In the genomic region with DNA sequence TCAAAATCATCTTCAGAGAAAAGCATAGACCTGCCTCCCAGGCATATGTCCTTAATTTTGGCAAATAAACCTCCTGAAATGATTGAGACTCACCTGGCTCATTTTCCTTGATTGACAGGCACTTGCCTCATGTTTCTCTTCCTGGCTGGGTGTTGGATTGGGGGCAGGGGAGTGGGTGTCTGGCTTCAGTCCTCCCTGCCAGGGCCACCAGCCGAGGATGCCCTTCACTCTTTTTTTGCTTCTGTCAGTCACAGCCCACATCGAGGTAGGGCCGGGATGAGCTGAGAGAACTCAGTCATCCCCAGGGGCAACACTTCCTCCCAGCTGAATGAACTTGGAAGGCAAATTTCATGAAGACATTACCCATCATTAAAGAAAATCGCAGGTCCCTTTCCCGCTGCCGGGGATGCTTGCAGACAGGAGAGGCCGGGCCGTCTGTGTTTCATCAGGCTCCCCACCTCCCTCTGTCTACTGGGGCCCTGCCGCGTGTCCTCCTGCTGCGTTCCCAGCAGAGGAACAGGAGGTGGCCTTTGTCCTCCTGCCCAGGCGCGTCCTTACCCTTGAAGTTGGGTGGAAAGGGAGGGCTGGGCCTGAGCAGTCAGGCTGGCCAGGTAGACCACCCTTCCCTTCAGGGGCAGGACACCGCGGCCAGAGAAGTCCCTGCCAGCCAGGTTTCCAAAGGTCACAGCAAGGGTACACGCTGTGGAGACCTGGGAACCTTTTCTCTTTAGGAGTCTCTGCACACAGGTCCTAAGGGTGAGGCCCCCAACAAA, we compare ENCODE assay signal across 1 cellular context.
TF ChIP-seq lines count a peak whose summit lies in the region.

No MANE protein-coding gene starts in this region.

TF ChIP-seq in HepG2, 621 proteins besides CTCF, POLR2A, EP300 and RAD21 (continued from another document and continues in another):
- TF ChIP-seq, protein P1, sequence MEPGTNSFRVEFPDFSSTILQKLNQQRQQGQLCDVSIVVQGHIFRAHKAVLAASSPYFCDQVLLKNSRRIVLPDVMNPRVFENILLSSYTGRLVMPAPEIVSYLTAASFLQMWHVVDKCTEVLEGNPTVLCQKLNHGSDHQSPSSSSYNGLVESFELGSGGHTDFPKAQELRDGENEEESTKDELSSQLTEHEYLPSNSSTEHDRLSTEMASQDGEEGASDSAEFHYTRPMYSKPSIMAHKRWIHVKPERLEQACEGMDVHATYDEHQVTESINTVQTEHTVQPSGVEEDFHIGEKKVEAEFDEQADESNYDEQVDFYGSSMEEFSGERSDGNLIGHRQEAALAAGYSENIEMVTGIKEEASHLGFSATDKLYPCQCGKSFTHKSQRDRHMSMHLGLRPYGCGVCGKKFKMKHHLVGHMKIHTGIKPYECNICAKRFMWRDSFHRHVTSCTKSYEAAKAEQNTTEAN (CRISPR knock-in tag; conservative IDR thresholded peaks at IDR 0.05), result no peak
- TF ChIP-seq ATF7-NPFF (CRISPR knock-in tag; IDR thresholded peaks at IDR 0.05; ENCODE audit: low read depth), result peak; percentile 63; the same call in 1 of the 2 replicates
- no peak for TF ChIP-seq ZNF607 (CRISPR knock-in tag; IDR thresholded peaks at IDR 0.05; ENCODE audit: borderline replicate concordance)
- TF ChIP-seq MAZ (IDR thresholded peaks at IDR 0.05; ENCODE audit: borderline replicate concordance, low read depth, low read length), result no peak
- no peak for TF ChIP-seq MAZ (CRISPR knock-in tag; IDR thresholded peaks at IDR 0.05; ENCODE audit: low read depth)
- TF ChIP-seq, protein P2, sequence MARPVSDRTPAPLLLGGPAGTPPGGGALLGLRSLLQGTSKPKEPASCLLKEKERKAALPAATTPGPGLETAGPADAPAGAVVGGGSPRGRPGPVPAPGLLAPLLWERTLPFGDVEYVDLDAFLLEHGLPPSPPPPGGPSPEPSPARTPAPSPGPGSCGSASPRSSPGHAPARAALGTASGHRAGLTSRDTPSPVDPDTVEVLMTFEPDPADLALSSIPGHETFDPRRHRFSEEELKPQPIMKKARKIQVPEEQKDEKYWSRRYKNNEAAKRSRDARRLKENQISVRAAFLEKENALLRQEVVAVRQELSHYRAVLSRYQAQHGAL (CRISPR knock-in tag; IDR thresholded peaks at IDR 0.05; ENCODE audit: not compliant biosample characterization), result no peak
- TF ChIP-seq, protein P3, sequence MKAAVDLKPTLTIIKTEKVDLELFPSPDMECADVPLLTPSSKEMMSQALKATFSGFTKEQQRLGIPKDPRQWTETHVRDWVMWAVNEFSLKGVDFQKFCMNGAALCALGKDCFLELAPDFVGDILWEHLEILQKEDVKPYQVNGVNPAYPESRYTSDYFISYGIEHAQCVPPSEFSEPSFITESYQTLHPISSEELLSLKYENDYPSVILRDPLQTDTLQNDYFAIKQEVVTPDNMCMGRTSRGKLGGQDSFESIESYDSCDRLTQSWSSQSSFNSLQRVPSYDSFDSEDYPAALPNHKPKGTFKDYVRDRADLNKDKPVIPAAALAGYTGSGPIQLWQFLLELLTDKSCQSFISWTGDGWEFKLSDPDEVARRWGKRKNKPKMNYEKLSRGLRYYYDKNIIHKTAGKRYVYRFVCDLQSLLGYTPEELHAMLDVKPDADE (CRISPR knock-in tag; IDR thresholded peaks at IDR 0.05), result no peak
- TF ChIP-seq, protein P4, sequence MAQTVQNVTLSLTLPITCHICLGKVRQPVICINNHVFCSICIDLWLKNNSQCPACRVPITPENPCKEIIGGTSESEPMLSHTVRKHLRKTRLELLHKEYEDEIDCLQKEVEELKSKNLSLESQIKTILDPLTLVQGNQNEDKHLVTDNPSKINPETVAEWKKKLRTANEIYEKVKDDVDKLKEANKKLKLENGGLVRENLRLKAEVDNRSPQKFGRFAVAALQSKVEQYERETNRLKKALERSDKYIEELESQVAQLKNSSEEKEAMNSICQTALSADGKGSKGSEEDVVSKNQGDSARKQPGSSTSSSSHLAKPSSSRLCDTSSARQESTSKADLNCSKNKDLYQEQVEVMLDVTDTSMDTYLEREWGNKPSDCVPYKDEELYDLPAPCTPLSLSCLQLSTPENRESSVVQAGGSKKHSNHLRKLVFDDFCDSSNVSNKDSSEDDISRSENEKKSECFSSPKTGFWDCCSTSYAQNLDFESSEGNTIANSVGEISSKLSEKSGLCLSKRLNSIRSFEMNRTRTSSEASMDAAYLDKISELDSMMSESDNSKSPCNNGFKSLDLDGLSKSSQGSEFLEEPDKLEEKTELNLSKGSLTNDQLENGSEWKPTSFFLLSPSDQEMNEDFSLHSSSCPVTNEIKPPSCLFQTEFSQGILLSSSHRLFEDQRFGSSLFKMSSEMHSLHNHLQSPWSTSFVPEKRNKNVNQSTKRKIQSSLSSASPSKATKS (CRISPR knock-in tag; IDR thresholded peaks at IDR 0.05), result no peak
- TF ChIP-seq ZNF737 (CRISPR knock-in tag; IDR thresholded peaks at IDR 0.05; ENCODE audit: borderline replicate concordance), result no peak; the same call in 1 of the 2 replicates
- peak; percentile 9; the same call in 1 of the 2 replicates for TF ChIP-seq RBAK (CRISPR knock-in tag; IDR thresholded peaks at IDR 0.05)
- TF ChIP-seq, protein P5, sequence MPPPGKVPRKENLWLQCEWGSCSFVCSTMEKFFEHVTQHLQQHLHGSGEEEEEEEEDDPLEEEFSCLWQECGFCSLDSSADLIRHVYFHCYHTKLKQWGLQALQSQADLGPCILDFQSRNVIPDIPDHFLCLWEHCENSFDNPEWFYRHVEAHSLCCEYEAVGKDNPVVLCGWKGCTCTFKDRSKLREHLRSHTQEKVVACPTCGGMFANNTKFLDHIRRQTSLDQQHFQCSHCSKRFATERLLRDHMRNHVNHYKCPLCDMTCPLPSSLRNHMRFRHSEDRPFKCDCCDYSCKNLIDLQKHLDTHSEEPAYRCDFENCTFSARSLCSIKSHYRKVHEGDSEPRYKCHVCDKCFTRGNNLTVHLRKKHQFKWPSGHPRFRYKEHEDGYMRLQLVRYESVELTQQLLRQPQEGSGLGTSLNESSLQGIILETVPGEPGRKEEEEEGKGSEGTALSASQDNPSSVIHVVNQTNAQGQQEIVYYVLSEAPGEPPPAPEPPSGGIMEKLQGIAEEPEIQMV (CRISPR knock-in tag; IDR thresholded peaks at IDR 0.05; ENCODE audit: low read depth), result no peak
- TF ChIP-seq, protein P6, sequence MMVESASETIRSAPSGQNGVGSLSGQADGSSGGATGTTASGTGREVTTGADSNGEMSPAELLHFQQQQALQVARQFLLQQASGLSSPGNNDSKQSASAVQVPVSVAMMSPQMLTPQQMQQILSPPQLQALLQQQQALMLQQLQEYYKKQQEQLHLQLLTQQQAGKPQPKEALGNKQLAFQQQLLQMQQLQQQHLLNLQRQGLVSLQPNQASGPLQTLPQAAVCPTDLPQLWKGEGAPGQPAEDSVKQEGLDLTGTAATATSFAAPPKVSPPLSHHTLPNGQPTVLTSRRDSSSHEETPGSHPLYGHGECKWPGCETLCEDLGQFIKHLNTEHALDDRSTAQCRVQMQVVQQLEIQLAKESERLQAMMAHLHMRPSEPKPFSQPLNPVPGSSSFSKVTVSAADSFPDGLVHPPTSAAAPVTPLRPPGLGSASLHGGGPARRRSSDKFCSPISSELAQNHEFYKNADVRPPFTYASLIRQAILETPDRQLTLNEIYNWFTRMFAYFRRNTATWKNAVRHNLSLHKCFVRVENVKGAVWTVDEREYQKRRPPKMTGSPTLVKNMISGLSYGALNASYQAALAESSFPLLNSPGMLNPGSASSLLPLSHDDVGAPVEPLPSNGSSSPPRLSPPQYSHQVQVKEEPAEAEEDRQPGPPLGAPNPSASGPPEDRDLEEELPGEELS (CRISPR knock-in tag; IDR thresholded peaks at IDR 0.05), result peak; percentile 54
- no peak for TF ChIP-seq KLF9 (CRISPR knock-in tag; IDR thresholded peaks at IDR 0.05; ENCODE audit: low read depth)
- TF ChIP-seq ZNF510 (CRISPR knock-in tag; IDR thresholded peaks at IDR 0.05; ENCODE audit: low read depth), result no peak
- 0 out of 2 replicates have a peak, but pooled peaks have one; percentile 51 for TF ChIP-seq THAP11 (CRISPR knock-in tag; IDR thresholded peaks at IDR 0.05)
- TF ChIP-seq PHF20 (CRISPR knock-in tag; IDR thresholded peaks at IDR 0.05), result no peak
- TF ChIP-seq ARNT2 (CRISPR knock-in tag; IDR thresholded peaks at IDR 0.05; ENCODE audit: low read depth), result 0 out of 2 replicates have a peak, but pooled peaks have one; percentile 11
- peak; percentile 45 for TF ChIP-seq ASH2L (IDR thresholded peaks at IDR 0.05; ENCODE audit: insufficient read length, low read depth, low read length)
- TF ChIP-seq ZNF850 (CRISPR knock-in tag; conservative IDR thresholded peaks at IDR 0.05), result no peak
- TF ChIP-seq PRPF4 (IDR thresholded peaks at IDR 0.05; ENCODE audit: low read depth, low read length, poor library complexity, severe bottlenecking), result no peak
- TF ChIP-seq MAF1 (CRISPR knock-in tag; IDR thresholded peaks at IDR 0.05; ENCODE audit: borderline replicate concordance), result no peak
- no peak for TF ChIP-seq SRSF9 (IDR thresholded peaks at IDR 0.05; ENCODE audit: borderline replicate concordance, insufficient read depth, low read depth, low read length, poor library complexity, severe bottlenecking)
- TF ChIP-seq PPARG (CRISPR knock-in tag; conservative IDR thresholded peaks at IDR 0.05), result peak; percentile 83
- TF ChIP-seq HOXA7 (CRISPR knock-in tag; IDR thresholded peaks at IDR 0.05), result no peak
- TF ChIP-seq ZNF75D (CRISPR knock-in tag; IDR thresholded peaks at IDR 0.05; ENCODE audit: borderline replicate concordance), result no peak
- TF ChIP-seq RXRB (CRISPR knock-in tag; IDR thresholded peaks at IDR 0.05; ENCODE audit: borderline replicate concordance), result peak; percentile 88
- peak; percentile 77 for TF ChIP-seq HOXD1 (CRISPR knock-in tag; IDR thresholded peaks at IDR 0.05)
- TF ChIP-seq, protein P7, sequence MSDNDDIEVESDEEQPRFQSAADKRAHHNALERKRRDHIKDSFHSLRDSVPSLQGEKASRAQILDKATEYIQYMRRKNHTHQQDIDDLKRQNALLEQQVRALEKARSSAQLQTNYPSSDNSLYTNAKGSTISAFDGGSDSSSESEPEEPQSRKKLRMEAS (IDR thresholded peaks at IDR 0.05), result peak; percentile 85
- no peak for TF ChIP-seq ZBTB3 (CRISPR knock-in tag; IDR thresholded peaks at IDR 0.05; ENCODE audit: borderline replicate concordance, low read depth)
- TF ChIP-seq KLF12 (CRISPR knock-in tag; IDR thresholded peaks at IDR 0.05; ENCODE audit: borderline replicate concordance), result 0 out of 2 replicates have a peak, but pooled peaks have one; percentile 47
- TF ChIP-seq, protein P8, sequence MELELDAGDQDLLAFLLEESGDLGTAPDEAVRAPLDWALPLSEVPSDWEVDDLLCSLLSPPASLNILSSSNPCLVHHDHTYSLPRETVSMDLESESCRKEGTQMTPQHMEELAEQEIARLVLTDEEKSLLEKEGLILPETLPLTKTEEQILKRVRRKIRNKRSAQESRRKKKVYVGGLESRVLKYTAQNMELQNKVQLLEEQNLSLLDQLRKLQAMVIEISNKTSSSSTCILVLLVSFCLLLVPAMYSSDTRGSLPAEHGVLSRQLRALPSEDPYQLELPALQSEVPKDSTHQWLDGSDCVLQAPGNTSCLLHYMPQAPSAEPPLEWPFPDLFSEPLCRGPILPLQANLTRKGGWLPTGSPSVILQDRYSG (CRISPR knock-in tag; IDR thresholded peaks at IDR 0.05), result no peak
- peak; percentile 54; the same call in 1 of the 2 replicates for TF ChIP-seq SMAD1 (CRISPR knock-in tag; IDR thresholded peaks at IDR 0.05; ENCODE audit: borderline replicate concordance, low read depth)
- TF ChIP-seq ZMYM3 (CRISPR knock-in tag; IDR thresholded peaks at IDR 0.05), result peak; percentile 60; the same call in 1 of the 2 replicates
- TF ChIP-seq, protein P9, sequence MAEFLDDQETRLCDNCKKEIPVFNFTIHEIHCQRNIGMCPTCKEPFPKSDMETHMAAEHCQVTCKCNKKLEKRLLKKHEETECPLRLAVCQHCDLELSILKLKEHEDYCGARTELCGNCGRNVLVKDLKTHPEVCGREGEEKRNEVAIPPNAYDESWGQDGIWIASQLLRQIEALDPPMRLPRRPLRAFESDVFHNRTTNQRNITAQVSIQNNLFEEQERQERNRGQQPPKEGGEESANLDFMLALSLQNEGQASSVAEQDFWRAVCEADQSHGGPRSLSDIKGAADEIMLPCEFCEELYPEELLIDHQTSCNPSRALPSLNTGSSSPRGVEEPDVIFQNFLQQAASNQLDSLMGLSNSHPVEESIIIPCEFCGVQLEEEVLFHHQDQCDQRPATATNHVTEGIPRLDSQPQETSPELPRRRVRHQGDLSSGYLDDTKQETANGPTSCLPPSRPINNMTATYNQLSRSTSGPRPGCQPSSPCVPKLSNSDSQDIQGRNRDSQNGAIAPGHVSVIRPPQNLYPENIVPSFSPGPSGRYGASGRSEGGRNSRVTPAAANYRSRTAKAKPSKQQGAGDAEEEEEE (CRISPR knock-in tag; IDR thresholded peaks at IDR 0.05; ENCODE audit: borderline replicate concordance), result no peak
- no peak for TF ChIP-seq POLR2AphosphoS2 (IDR thresholded peaks at IDR 0.05; ENCODE audit: low read depth, low read length)
- peak; percentile 54; the same call in 1 of the 2 replicates for TF ChIP-seq DNMT1 (CRISPR knock-in tag; IDR thresholded peaks at IDR 0.05)
- no peak for TF ChIP-seq RARG (CRISPR knock-in tag; IDR thresholded peaks at IDR 0.05; ENCODE audit: low read depth)
- TF ChIP-seq, protein P10, sequence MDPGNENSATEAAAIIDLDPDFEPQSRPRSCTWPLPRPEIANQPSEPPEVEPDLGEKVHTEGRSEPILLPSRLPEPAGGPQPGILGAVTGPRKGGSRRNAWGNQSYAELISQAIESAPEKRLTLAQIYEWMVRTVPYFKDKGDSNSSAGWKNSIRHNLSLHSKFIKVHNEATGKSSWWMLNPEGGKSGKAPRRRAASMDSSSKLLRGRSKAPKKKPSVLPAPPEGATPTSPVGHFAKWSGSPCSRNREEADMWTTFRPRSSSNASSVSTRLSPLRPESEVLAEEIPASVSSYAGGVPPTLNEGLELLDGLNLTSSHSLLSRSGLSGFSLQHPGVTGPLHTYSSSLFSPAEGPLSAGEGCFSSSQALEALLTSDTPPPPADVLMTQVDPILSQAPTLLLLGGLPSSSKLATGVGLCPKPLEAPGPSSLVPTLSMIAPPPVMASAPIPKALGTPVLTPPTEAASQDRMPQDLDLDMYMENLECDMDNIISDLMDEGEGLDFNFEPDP (CRISPR knock-in tag; conservative IDR thresholded peaks at IDR 0.05), result 0 out of 2 replicates have a peak, but pooled peaks have one; percentile 8
- TF ChIP-seq ATF1 (CRISPR knock-in tag; IDR thresholded peaks at IDR 0.05), result no peak
- TF ChIP-seq ZNF432 (CRISPR knock-in tag; IDR thresholded peaks at IDR 0.05; ENCODE audit: borderline replicate concordance), result no peak
- TF ChIP-seq ZNF331 (CRISPR knock-in tag; IDR thresholded peaks at IDR 0.05), result peak; percentile 29; the same call in 1 of the 2 replicates
- TF ChIP-seq, protein P11, sequence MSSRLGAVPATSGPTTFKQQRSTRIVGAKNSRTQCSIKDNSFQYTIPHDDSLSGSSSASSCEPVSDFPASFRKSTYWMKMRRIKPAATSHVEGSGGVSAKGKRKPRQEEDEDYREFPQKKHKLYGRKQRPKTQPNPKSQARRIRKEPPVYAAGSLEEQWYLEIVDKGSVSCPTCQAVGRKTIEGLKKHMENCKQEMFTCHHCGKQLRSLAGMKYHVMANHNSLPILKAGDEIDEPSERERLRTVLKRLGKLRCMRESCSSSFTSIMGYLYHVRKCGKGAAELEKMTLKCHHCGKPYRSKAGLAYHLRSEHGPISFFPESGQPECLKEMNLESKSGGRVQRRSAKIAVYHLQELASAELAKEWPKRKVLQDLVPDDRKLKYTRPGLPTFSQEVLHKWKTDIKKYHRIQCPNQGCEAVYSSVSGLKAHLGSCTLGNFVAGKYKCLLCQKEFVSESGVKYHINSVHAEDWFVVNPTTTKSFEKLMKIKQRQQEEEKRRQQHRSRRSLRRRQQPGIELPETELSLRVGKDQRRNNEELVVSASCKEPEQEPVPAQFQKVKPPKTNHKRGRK (CRISPR knock-in tag; IDR thresholded peaks at IDR 0.05), result no peak
- TF ChIP-seq SIX4 (CRISPR knock-in tag; IDR thresholded peaks at IDR 0.05), result no peak
- peak; percentile 74; the same call in 1 of the 2 replicates for TF ChIP-seq HDAC1 (CRISPR knock-in tag; IDR thresholded peaks at IDR 0.05)
- TF ChIP-seq XBP1 (CRISPR knock-in tag; IDR thresholded peaks at IDR 0.05), result no peak; the same call in 1 of the 2 replicates
- TF ChIP-seq ZNF3 (CRISPR knock-in tag; IDR thresholded peaks at IDR 0.05), result 0 out of 2 replicates have a peak, but pooled peaks have one; percentile 32
